ENCODE assay signal across 18 cellular contexts in genomic region chr11:113048820-113049555, GRCh38.
DNase-seq lines count a peak whose midpoint lies in the region; ATAC-seq, FAIRE-seq and TF ChIP-seq lines count a peak whose summit lies in the region.
"Had no signal": no experiment of that assay in that cellular context is flagged by ENCODE, and none has a peak within 500 bp of the region (broad histone marks: within the 10 kb centered on the region; RNA-seq: fewer than 3 reads in every experiment).

No MANE protein-coding gene starts in this region.

- TF ChIP-seq CTCF in foreskin keratinocyte (conservative IDR thresholded peaks at IDR 0.05) = no peak

- ATAC-seq in foreskin keratinocyte = peak; percentile 90
- ATAC-seq in HG02870 (IDR thresholded peaks at IDR 0.05; ENCODE audit: unreplicated experiment) = no peak
- ATAC-seq: A549, GM23338 had no signal

- H3K4me1 ChIP-seq in foreskin keratinocyte = no peaks in the 10 kb centered on the region
- H3K4me1 ChIP-seq: A549, neural progenitor cell, SJCRH30 had no signal

- no peak overlapping the region for H3K27ac ChIP-seq in foreskin keratinocyte
- H3K27ac ChIP-seq: A549, KMS-11, neural progenitor cell, SJCRH30 had no signal

- H3K27me3 ChIP-seq in foreskin keratinocyte = no peaks in the 10 kb centered on the region
- H3K27me3 ChIP-seq: neural progenitor cell, SJCRH30 had no signal

- DNase-seq in AG08395 (ENCODE audit: low spot score) = peak; percentile 34
- DNase-seq in HT1080 (ENCODE audit: low read depth) = peak; percentile 83
- DNase-seq in astrocyte of the hippocampus (ENCODE audit: low read depth, low spot score) = peak; percentile 29
- peak; percentile 43 to 72 for DNase-seq in foreskin keratinocyte
- no peak for DNase-seq in activated CD8-positive, alpha-beta memory T cell treated with anti-CD3 and anti-CD28 coated beads, Interleukin-2, amount 50 U/mL, for 48 hours
- DNase-seq in GM19239 (ENCODE audit: insufficient read length, low spot score) = no peak
- no peak for DNase-seq in activated CD4-positive, alpha-beta T cell treated with anti-CD3 and anti-CD28 coated beads, Interleukin-2, amount 50 U/mL, for 48 hours
- DNase-seq: activated CD4-positive, alpha-beta T cell treated with anti-CD3 and anti-CD28 coated beads, Interleukin-2, amount 10 ng/mL, durations not matched to agents 7 days and 5 days; activated naive CD4-positive, alpha-beta T cell treated with anti-CD3 and anti-CD28 coated beads, Interleukin-2, amount 10 ng/mL, durations not matched to agents 7 days and 5 days; activated T-cell treated with anti-CD3 and anti-CD28 coated beads for 4 hours; CD4-positive, alpha-beta memory T cell; DND-41; SJCRH30 had no signal

- no peak for FAIRE-seq in GM19239 (lab: Jason Lieb, UNC)
- FAIRE-seq: A549 had no signal

Comparison
In these comparisons a context has a peak if more than half of its experiments do, and no peak if none do; other contexts are left out.
1. DNase-seq: peak in AG08395 (single experiment), HT1080 (single experiment), astrocyte of the hippocampus (single experiment) and foreskin keratinocyte (2 of 2); none in activated CD8-positive, alpha-beta memory T cell treated with anti-CD3 and anti-CD28 coated beads, Interleukin-2, amount 50 U/mL, for 48 hours (single experiment), GM19239 (single experiment) and activated CD4-positive, alpha-beta T cell treated with anti-CD3 and anti-CD28 coated beads, Interleukin-2, amount 50 U/mL, for 48 hours (0 of 2).